In genomic region chr9:129619787-129620668, GRCh38 we compare ENCODE assay signal across 1 cellular context.
A peak's percentile ranks its signal among the peaks of the same experiment; 100 is the strongest.
TF ChIP-seq lines count a peak whose summit lies in the region.

No MANE protein-coding gene starts in this region.

TF ChIP-seq in HepG2, 621 proteins besides CTCF, POLR2A, EP300 and RAD21 (continued from another document):
- TF ChIP-seq, protein P1, sequence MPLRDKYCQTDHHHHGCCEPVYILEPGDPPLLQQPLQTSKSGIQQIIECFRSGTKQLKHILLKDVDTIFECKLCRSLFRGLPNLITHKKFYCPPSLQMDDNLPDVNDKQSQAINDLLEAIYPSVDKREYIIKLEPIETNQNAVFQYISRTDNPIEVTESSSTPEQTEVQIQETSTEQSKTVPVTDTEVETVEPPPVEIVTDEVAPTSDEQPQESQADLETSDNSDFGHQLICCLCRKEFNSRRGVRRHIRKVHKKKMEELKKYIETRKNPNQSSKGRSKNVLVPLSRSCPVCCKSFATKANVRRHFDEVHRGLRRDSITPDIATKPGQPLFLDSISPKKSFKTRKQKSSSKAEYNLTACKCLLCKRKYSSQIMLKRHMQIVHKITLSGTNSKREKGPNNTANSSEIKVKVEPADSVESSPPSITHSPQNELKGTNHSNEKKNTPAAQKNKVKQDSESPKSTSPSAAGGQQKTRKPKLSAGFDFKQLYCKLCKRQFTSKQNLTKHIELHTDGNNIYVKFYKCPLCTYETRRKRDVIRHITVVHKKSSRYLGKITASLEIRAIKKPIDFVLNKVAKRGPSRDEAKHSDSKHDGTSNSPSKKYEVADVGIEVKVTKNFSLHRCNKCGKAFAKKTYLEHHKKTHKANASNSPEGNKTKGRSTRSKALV (CRISPR knock-in tag; IDR thresholded peaks at IDR 0.05) = peak; percentile 90
- no peak for TF ChIP-seq SIN3A (IDR thresholded peaks at IDR 0.05; ENCODE audit: borderline replicate concordance, low read depth, low read length)
- TF ChIP-seq LCORL (IDR thresholded peaks at IDR 0.05) = no peak
- TF ChIP-seq LCORL (CRISPR knock-in tag; IDR thresholded peaks at IDR 0.05) = 0 out of 2 replicates have a peak, but pooled peaks have one; percentile 42
- TF ChIP-seq ZFY (CRISPR knock-in tag; IDR thresholded peaks at IDR 0.05) = peak; percentile 15; the same call in 1 of the 2 replicates
- TF ChIP-seq, protein P2, sequence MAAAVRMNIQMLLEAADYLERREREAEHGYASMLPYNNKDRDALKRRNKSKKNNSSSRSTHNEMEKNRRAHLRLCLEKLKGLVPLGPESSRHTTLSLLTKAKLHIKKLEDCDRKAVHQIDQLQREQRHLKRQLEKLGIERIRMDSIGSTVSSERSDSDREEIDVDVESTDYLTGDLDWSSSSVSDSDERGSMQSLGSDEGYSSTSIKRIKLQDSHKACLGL (CRISPR knock-in tag; IDR thresholded peaks at IDR 0.05) = peak; percentile 69
- peak; percentile 17; the same call in 1 of the 2 replicates for TF ChIP-seq NRL (CRISPR knock-in tag; IDR thresholded peaks at IDR 0.05; ENCODE audit: borderline replicate concordance)
- TF ChIP-seq, protein P3, sequence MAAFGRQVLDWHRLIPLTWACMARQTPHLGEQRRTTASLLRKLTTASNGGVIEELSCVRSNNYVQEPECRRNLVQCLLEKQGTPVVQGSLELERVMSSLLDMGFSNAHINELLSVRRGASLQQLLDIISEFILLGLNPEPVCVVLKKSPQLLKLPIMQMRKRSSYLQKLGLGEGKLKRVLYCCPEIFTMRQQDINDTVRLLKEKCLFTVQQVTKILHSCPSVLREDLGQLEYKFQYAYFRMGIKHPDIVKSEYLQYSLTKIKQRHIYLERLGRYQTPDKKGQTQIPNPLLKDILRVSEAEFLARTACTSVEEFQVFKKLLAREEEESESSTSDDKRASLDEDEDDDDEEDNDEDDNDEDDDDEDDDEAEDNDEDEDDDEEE (CRISPR knock-in tag; IDR thresholded peaks at IDR 0.05) = 0 out of 2 replicates have a peak, but pooled peaks have one; percentile 88
- TF ChIP-seq GABPB1 (CRISPR knock-in tag; IDR thresholded peaks at IDR 0.05) = peak; percentile 43; the same call in 1 of the 2 replicates
- TF ChIP-seq MAZ (IDR thresholded peaks at IDR 0.05; ENCODE audit: borderline replicate concordance, low read depth, low read length) = no peak
- 0 out of 2 replicates have a peak, but pooled peaks have one; percentile 36 for TF ChIP-seq MAZ (CRISPR knock-in tag; IDR thresholded peaks at IDR 0.05; ENCODE audit: low read depth)
- TF ChIP-seq ZIK1 (CRISPR knock-in tag; IDR thresholded peaks at IDR 0.05; ENCODE audit: borderline replicate concordance, low read depth) = 0 out of 2 replicates have a peak, but pooled peaks have one; percentile 10
- TF ChIP-seq, protein P4, sequence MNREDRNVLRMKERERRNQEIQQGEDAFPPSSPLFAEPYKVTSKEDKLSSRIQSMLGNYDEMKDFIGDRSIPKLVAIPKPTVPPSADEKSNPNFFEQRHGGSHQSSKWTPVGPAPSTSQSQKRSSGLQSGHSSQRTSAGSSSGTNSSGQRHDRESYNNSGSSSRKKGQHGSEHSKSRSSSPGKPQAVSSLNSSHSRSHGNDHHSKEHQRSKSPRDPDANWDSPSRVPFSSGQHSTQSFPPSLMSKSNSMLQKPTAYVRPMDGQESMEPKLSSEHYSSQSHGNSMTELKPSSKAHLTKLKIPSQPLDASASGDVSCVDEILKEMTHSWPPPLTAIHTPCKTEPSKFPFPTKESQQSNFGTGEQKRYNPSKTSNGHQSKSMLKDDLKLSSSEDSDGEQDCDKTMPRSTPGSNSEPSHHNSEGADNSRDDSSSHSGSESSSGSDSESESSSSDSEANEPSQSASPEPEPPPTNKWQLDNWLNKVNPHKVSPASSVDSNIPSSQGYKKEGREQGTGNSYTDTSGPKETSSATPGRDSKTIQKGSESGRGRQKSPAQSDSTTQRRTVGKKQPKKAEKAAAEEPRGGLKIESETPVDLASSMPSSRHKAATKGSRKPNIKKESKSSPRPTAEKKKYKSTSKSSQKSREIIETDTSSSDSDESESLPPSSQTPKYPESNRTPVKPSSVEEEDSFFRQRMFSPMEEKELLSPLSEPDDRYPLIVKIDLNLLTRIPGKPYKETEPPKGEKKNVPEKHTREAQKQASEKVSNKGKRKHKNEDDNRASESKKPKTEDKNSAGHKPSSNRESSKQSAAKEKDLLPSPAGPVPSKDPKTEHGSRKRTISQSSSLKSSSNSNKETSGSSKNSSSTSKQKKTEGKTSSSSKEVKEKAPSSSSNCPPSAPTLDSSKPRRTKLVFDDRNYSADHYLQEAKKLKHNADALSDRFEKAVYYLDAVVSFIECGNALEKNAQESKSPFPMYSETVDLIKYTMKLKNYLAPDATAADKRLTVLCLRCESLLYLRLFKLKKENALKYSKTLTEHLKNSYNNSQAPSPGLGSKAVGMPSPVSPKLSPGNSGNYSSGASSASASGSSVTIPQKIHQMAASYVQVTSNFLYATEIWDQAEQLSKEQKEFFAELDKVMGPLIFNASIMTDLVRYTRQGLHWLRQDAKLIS (CRISPR knock-in tag; IDR thresholded peaks at IDR 0.05) = no peak
- TF ChIP-seq ZNF546 (CRISPR knock-in tag; conservative IDR thresholded peaks at IDR 0.05) = 0 out of 2 replicates have a peak, but pooled peaks have one; percentile 31
- TF ChIP-seq ZNF317 (CRISPR knock-in tag; IDR thresholded peaks at IDR 0.05) = peak; percentile 61; the same call in 1 of the 2 replicates
- peak; percentile 86; the same call in 1 of the 2 replicates for TF ChIP-seq ZBTB1 (CRISPR knock-in tag; IDR thresholded peaks at IDR 0.05; ENCODE audit: borderline replicate concordance)
- TF ChIP-seq MYC (CRISPR knock-in tag; IDR thresholded peaks at IDR 0.05; ENCODE audit: borderline replicate concordance) = peak; percentile 32; the same call in 1 of the 2 replicates
- peak; percentile 46; the same call in 1 of the 2 replicates for TF ChIP-seq TBX2 (CRISPR knock-in tag; IDR thresholded peaks at IDR 0.05; ENCODE audit: borderline replicate concordance)
- TF ChIP-seq SP4 (CRISPR knock-in tag; IDR thresholded peaks at IDR 0.05) = no peak; the same call in 1 of the 2 replicates
- TF ChIP-seq ARNT2 (CRISPR knock-in tag; IDR thresholded peaks at IDR 0.05; ENCODE audit: low read depth) = peak; percentile 43
- TF ChIP-seq TFDP2 (CRISPR knock-in tag; IDR thresholded peaks at IDR 0.05) = peak; percentile 40
- TF ChIP-seq ZNF574 (CRISPR knock-in tag; IDR thresholded peaks at IDR 0.05) = peak; percentile 63
- TF ChIP-seq CCDC6 (CRISPR knock-in tag; IDR thresholded peaks at IDR 0.05) = peak; percentile 71; the same call in 1 of the 2 replicates
- peak; percentile 45; the same call in 1 of the 2 replicates for TF ChIP-seq YEATS4 (CRISPR knock-in tag; IDR thresholded peaks at IDR 0.05; ENCODE audit: borderline replicate concordance)
- TF ChIP-seq CBFB (CRISPR knock-in tag; IDR thresholded peaks at IDR 0.05) = 0 out of 2 replicates have a peak, but pooled peaks have one; percentile 19
- TF ChIP-seq MAX (IDR thresholded peaks at IDR 0.05) = peak; percentile 66
- peak; percentile 50 for TF ChIP-seq HNRNPLL (IDR thresholded peaks at IDR 0.05; ENCODE audit: low read depth, low read length, poor library complexity, severe bottlenecking)
- peak; percentile 50; the same call in 1 of the 2 replicates for TF ChIP-seq KDM5B (CRISPR knock-in tag; IDR thresholded peaks at IDR 0.05; ENCODE audit: borderline replicate concordance)
- TF ChIP-seq ZNF121 (CRISPR knock-in tag; IDR thresholded peaks at IDR 0.05) = no peak
- TF ChIP-seq CCAR2 (optimal IDR thresholded peaks at IDR 0.05; ENCODE audit: low read depth, low read length) = no peak
- peak; percentile 68; the same call in 1 of the 2 replicates for TF ChIP-seq ZNF777 (CRISPR knock-in tag; IDR thresholded peaks at IDR 0.05)
- TF ChIP-seq AGO1 (IDR thresholded peaks at IDR 0.05; ENCODE audit: low read depth, low read length, poor library complexity, severe bottlenecking) = peak; percentile 97
- TF ChIP-seq POGK (CRISPR knock-in tag; conservative IDR thresholded peaks at IDR 0.05) = peak; percentile 48
- no peak for TF ChIP-seq KLF9 (CRISPR knock-in tag; IDR thresholded peaks at IDR 0.05; ENCODE audit: low read depth)
- 0 out of 2 replicates have a peak, but pooled peaks have one; percentile 34 for TF ChIP-seq NKX3-1 (CRISPR knock-in tag; IDR thresholded peaks at IDR 0.05)
- TF ChIP-seq AGO2 (optimal IDR thresholded peaks at IDR 0.05; ENCODE audit: low read depth, low read length) = peak; percentile 92
- peak; percentile 16; the same call in 1 of the 2 replicates for TF ChIP-seq MXD4 (CRISPR knock-in tag; IDR thresholded peaks at IDR 0.05)
- TF ChIP-seq HOXA3 (CRISPR knock-in tag; IDR thresholded peaks at IDR 0.05) = peak; percentile 8; the same call in 1 of the 2 replicates
- peak; percentile 72; the same call in 1 of the 2 replicates for TF ChIP-seq ZSCAN21 (CRISPR knock-in tag; IDR thresholded peaks at IDR 0.05; ENCODE audit: borderline replicate concordance)
- no peak for TF ChIP-seq ZNF382 (CRISPR knock-in tag; IDR thresholded peaks at IDR 0.05; ENCODE audit: borderline replicate concordance)
- TF ChIP-seq, protein P5, sequence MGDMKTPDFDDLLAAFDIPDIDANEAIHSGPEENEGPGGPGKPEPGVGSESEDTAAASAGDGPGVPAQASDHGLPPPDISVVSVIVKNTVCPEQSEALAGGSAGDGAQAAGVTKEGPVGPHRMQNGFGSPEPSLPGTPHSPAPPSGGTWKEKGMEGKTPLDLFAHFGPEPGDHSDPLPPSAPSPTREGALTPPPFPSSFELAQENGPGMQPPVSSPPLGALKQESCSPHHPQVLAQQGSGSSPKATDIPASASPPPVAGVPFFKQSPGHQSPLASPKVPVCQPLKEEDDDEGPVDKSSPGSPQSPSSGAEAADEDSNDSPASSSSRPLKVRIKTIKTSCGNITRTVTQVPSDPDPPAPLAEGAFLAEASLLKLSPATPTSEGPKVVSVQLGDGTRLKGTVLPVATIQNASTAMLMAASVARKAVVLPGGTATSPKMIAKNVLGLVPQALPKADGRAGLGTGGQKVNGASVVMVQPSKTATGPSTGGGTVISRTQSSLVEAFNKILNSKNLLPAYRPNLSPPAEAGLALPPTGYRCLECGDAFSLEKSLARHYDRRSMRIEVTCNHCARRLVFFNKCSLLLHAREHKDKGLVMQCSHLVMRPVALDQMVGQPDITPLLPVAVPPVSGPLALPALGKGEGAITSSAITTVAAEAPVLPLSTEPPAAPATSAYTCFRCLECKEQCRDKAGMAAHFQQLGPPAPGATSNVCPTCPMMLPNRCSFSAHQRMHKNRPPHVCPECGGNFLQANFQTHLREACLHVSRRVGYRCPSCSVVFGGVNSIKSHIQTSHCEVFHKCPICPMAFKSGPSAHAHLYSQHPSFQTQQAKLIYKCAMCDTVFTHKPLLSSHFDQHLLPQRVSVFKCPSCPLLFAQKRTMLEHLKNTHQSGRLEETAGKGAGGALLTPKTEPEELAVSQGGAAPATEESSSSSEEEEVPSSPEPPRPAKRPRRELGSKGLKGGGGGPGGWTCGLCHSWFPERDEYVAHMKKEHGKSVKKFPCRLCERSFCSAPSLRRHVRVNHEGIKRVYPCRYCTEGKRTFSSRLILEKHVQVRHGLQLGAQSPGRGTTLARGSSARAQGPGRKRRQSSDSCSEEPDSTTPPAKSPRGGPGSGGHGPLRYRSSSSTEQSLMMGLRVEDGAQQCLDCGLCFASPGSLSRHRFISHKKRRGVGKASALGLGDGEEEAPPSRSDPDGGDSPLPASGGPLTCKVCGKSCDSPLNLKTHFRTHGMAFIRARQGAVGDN (CRISPR knock-in tag; IDR thresholded peaks at IDR 0.05) = peak; percentile 76
- TF ChIP-seq ZNF138 (CRISPR knock-in tag; IDR thresholded peaks at IDR 0.05; ENCODE audit: low read depth) = 0 out of 2 replicates have a peak, but pooled peaks have one; percentile 19
- TF ChIP-seq HOXA5 (CRISPR knock-in tag; IDR thresholded peaks at IDR 0.05) = 0 out of 2 replicates have a peak, but pooled peaks have one; percentile 2
- TF ChIP-seq HNF4G (IDR thresholded peaks at IDR 0.05; ENCODE audit: borderline replicate concordance, low read depth, low read length) = no peak
- TF ChIP-seq HNF4G (CRISPR knock-in tag; IDR thresholded peaks at IDR 0.05; ENCODE audit: borderline replicate concordance, low read depth) = 0 out of 2 replicates have a peak, but pooled peaks have one; percentile 19
- TF ChIP-seq ZNF34 (CRISPR knock-in tag; IDR thresholded peaks at IDR 0.05; ENCODE audit: borderline replicate concordance) = 0 out of 2 replicates have a peak, but pooled peaks have one; percentile 59
TF ChIP-seq in HepG2: peak in this region for 62.
